ENCODE assay signal across 13 cellular contexts in the genomic region with DNA sequence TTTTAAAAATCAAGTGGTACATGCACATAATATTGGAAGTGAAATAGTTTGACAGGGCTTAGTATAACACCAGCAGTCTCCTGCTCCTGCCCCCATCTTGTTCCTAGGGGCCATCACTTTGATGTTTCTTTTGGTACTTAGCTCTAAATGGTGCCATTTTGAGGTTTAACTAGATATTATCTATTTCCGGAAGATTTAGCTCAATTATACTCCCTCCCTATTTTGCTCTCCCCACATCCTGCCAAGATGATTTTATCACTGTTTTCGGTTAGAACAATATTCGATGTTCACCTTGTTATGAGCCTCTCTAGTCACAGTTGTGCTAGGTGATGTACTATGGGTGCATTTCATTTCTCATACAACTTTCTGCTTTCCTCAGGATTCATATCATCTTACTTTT. TPM values are rescaled to one million over a fixed set of nuclear protein-coding genes. Genes with fewer than 3 reads are reported as not detected.
A peak's percentile ranks its signal among the peaks of the same experiment; 100 is the strongest.
DNase-seq lines count a peak whose midpoint lies in the region; ATAC-seq and TF ChIP-seq lines count a peak whose summit lies in the region.
"Had no signal": no experiment of that assay in that cellular context is flagged by ENCODE, and none has a peak within 500 bp of the region (broad histone marks: within the 10 kb centered on the region; RNA-seq: fewer than 3 reads in every experiment).

No MANE protein-coding gene starts in this region.

- TF ChIP-seq CTCF in Peyer's patch (IDR thresholded peaks at IDR 0.05) = no peak

- POLR2A ChIA-PET in activated CD4-positive, alpha-beta T cell treated with anti-CD3 and anti-CD28 coated beads, Interleukin-2, amount 10 ng/mL, durations not matched to agents 7 days and 5 days (lab: Charles Lee) = interaction anchor here (0.6 to 2.3 kb wide), 8 partner anchors 24 to 194 kb away, joined by 3 to 16 read pairs (median 4); a partner anchor contains a TSS

- no peaks in the 10 kb centered on the region for H3K27me3 ChIP-seq in Peyer's patch

- intact Hi-C loops in posterior vena cava (cut with DNase I) = no loop called here

- no peak for TF ChIP-seq POLR2A in Peyer's patch (IDR thresholded peaks at IDR 0.05)

- no peaks in the 10 kb centered on the region for H3K36me3 ChIP-seq in Peyer's patch

- H3K36me3 Mint-ChIP-seq in activated CD4-positive, alpha-beta T cell treated with anti-CD3 and anti-CD28 coated beads, Interleukin-2, amount 10 ng/mL, durations not matched to agents 7 days and 5 days (ENCODE audit: low read depth) = peaks cover 41% of the 10 kb centered on the region
- H3K36me3 Mint-ChIP-seq in activated naive CD4-positive, alpha-beta T cell treated with anti-CD3 and anti-CD28 coated beads, Interleukin-2, amount 50 U/mL, for 72 hours = peaks cover 0 to 17% of the 10 kb centered on the region in 2 donors

- H3K4me3 ChIP-seq in Peyer's patch (no peak overlapping the region), skin epidermis (no peak overlapping the region)
- H3K4me3 ChIP-seq: coronary artery had no signal

- ATAC-seq in activated naive CD4-positive, alpha-beta T cell treated with anti-CD3 and anti-CD28 coated beads, Interleukin-2, amount 50 U/mL, for 72 hours = peak; percentile 68 to 69

- H3K27ac ChIP-seq in Peyer's patch = peak overlapping the region; percentile 65 to 76 (median 73)
- H3K27ac ChIP-seq in skin epidermis = peak overlapping the region in 17 of 21 experiments; percentile 7 to 96 (median 71)
- H3K27ac ChIP-seq: coronary artery had no signal

- no peaks in the 10 kb centered on the region for H3K27me3 Mint-ChIP-seq in activated CD4-positive, alpha-beta T cell treated with anti-CD3 and anti-CD28 coated beads, Interleukin-2, amount 10 ng/mL, durations not matched to agents 7 days and 5 days

- peak overlapping the region; percentile 98 for H3K27ac Mint-ChIP-seq in activated CD4-positive, alpha-beta T cell treated with anti-CD3 and anti-CD28 coated beads, Interleukin-2, amount 10 ng/mL, durations not matched to agents 7 days and 5 days
- H3K27ac Mint-ChIP-seq in activated naive CD4-positive, alpha-beta T cell treated with anti-CD3 and anti-CD28 coated beads, Interleukin-2, amount 50 U/mL, for 72 hours = peak overlapping the region; percentile 85 to 92

- H3K9me3 ChIP-seq in Peyer's patch = no peaks in the 10 kb centered on the region

- CTCF ChIA-PET in activated CD4-positive, alpha-beta T cell treated with anti-CD3 and anti-CD28 coated beads, Interleukin-2, amount 10 ng/mL, durations not matched to agents 7 days and 5 days (lab: Charles Lee) = interaction anchor here (0.6 to 2.9 kb wide), 13 partner anchors 10 to 325 kb away, joined by 3 to 15 read pairs (median 4); a partner anchor contains a TSS

- H3K4me1 Mint-ChIP-seq in activated CD4-positive, alpha-beta T cell treated with anti-CD3 and anti-CD28 coated beads, Interleukin-2, amount 10 ng/mL, durations not matched to agents 7 days and 5 days = peaks cover 90% of the 10 kb centered on the region
- H3K4me1 Mint-ChIP-seq: neural crest cell had no signal

- H3K4me1 ChIP-seq in Peyer's patch = no peaks in the 10 kb centered on the region

- DNase-seq in activated CD4-positive, alpha-beta T cell treated with anti-CD3 and anti-CD28 coated beads, Interleukin-2, amount 10 ng/mL, durations not matched to agents 7 days and 5 days = peak; percentile 79
- DNase-seq in activated CD4-positive, alpha-beta T cell treated with anti-CD3 and anti-CD28 coated beads for 48 hours = no peak
- DNase-seq in Peyer's patch = peak in 1 of 3 donors; percentile 20
- DNase-seq in activated naive CD4-positive, alpha-beta T cell treated with anti-CD3 and anti-CD28 coated beads, Interleukin-2, amount 50 U/mL, for 72 hours (ENCODE audit: low spot score in 2 of 2) = no peak
- DNase-seq in NCI-H774 (lab: John Stamatoyannopoulos, UW) = no peak
- DNase-seq in posterior vena cava (ENCODE audit: low spot score) = no peak
- DNase-seq in NCI-H526 treated with DMSO at 0.1 percent for 48 hours (lab: John Stamatoyannopoulos, UW) = no peak
- DNase-seq: ACHN, DMS79 treated with DMSO at 0.1 percent for 48 hours, SIG-M5 had no signal

- peak overlapping the region; percentile 69 for H3K4me3 Mint-ChIP-seq in activated CD4-positive, alpha-beta T cell treated with anti-CD3 and anti-CD28 coated beads, Interleukin-2, amount 10 ng/mL, durations not matched to agents 7 days and 5 days
- H3K4me3 Mint-ChIP-seq: neural crest cell had no signal

- peaks cover 25% of the 10 kb centered on the region for H3K9me3 Mint-ChIP-seq in activated CD4-positive, alpha-beta T cell treated with anti-CD3 and anti-CD28 coated beads, Interleukin-2, amount 10 ng/mL, durations not matched to agents 7 days and 5 days
- H3K9me3 Mint-ChIP-seq in activated naive CD4-positive, alpha-beta T cell treated with anti-CD3 and anti-CD28 coated beads, Interleukin-2, amount 50 U/mL, for 72 hours = peaks cover 0 to 10% of the 10 kb centered on the region in 2 donors
- H3K9me3 Mint-ChIP-seq: neural crest cell had no signal

RNA-seq across cellular contexts. Expression of a gene that starts 20.0 kb away (rescaled TPM):
- not detected for total RNA-seq in activated CD4-positive, alpha-beta T cell treated with anti-CD3 and anti-CD28 coated beads, Interleukin-2, amount 10 ng/mL, durations not matched to agents 7 days and 5 days
- total RNA-seq in Peyer's patch = not detected
- not detected for total RNA-seq in activated naive CD4-positive, alpha-beta T cell treated with anti-CD3 and anti-CD28 coated beads, Interleukin-2, amount 50 U/mL, for 72 hours
- not detected for total RNA-seq in posterior vena cava
- total RNA-seq: neural crest cell had no signal

RNA-seq across cellular contexts. Expression of a gene that starts 28.7 kb away (rescaled TPM):
- 100 to 1,000 TPM; 199 to 212 TPM for total RNA-seq in activated CD4-positive, alpha-beta T cell treated with anti-CD3 and anti-CD28 coated beads, Interleukin-2, amount 10 ng/mL, durations not matched to agents 7 days and 5 days
- total RNA-seq in Peyer's patch = 10 to 100 TPM in 2 of 4 donors, 1 to 10 TPM in 2; 6.8 to 35.5 (median 11.4) TPM
- total RNA-seq in activated naive CD4-positive, alpha-beta T cell treated with anti-CD3 and anti-CD28 coated beads, Interleukin-2, amount 50 U/mL, for 72 hours = 10 to 100 TPM; 24.3 to 68.2 TPM
- total RNA-seq in posterior vena cava = 10 to 100 TPM; 41.6 to 46.3 TPM
